ENCODE assay signal across 9 cellular contexts in genomic region chr6:12911387-12911960, GRCh38.
A peak's percentile ranks its signal among the peaks of the same experiment; 100 is the strongest.
DNase-seq lines count a peak whose midpoint lies in the region; ATAC-seq, FAIRE-seq and TF ChIP-seq lines count a peak whose summit lies in the region.
"Had no signal": no experiment of that assay in that cellular context is flagged by ENCODE, and none has a peak within 500 bp of the region (broad histone marks: within the 10 kb centered on the region; RNA-seq: fewer than 3 reads in every experiment).

No MANE protein-coding gene starts in this region.

- CTCF ChIA-PET in T-cell (lab: Charles Lee), result interaction anchor here (0.6 to 1.3 kb wide), 6 partner anchors 87 to 1355 kb away, joined by 3 to 8 read pairs (median 3); no protein-coding TSS in a partner anchor
- CTCF ChIA-PET in CD8-positive, alpha-beta T cell (lab: Charles Lee), result interaction anchor here (0.5 to 2.5 kb wide), 10 partner anchors 8 to 426 kb away, joined by 3 to 11 read pairs (median 4); partner anchors contain the start of gene TBC1D7

- peak; percentile 17 for DNase-seq in DMS79 treated with DMSO at 0.1 percent for 48 hours (lab: John Stamatoyannopoulos, UW)
- no peak for DNase-seq in DMS79 (lab: John Stamatoyannopoulos, UW)
- DNase-seq in NCI-H1694 treated with DMSO at 0.1 percent for 48 hours (lab: John Stamatoyannopoulos, UW), result peak; percentile 10
- DNase-seq in astrocyte of the spinal cord (ENCODE audit: low read depth, low spot score), result peak; percentile 44
- no peak for DNase-seq in lower lobe of right lung
- no peak for DNase-seq in T-cell
- no peak for DNase-seq in CD8-positive, alpha-beta T cell
- DNase-seq in GM19239 (ENCODE audit: insufficient read length, low spot score), result no peak

- H3K27me3 ChIP-seq in lower lobe of right lung (ENCODE audit: low read depth), result no peaks in the 10 kb centered on the region
- H3K27me3 ChIP-seq in CD8-positive, alpha-beta T cell (ENCODE audit: insufficient read depth, low read length), result no peaks in the 10 kb centered on the region
- H3K27me3 ChIP-seq: BLaER1 treated with 17β-estradiol and CSF1 and Interleukin-3, amounts not matched to agents 10 nM and 100 nM had no signal

- POLR2A ChIA-PET in T-cell (lab: Charles Lee), result no interaction called here
- POLR2A ChIA-PET in CD8-positive, alpha-beta T cell (lab: Charles Lee), result no interaction called here

- H3K9me3 Mint-ChIP-seq in T-cell, result no peaks in the 10 kb centered on the region
- no peaks in the 10 kb centered on the region for H3K9me3 Mint-ChIP-seq in CD8-positive, alpha-beta T cell

- H3K9me3 ChIP-seq in lower lobe of right lung, result no peaks in the 10 kb centered on the region
- no peaks in the 10 kb centered on the region for H3K9me3 ChIP-seq in CD8-positive, alpha-beta T cell (ENCODE audit: low read length)
- H3K9me3 ChIP-seq: BLaER1 treated with 17β-estradiol and CSF1 and Interleukin-3, amounts not matched to agents 10 nM and 100 nM had no signal

- no peaks in the 10 kb centered on the region for H3K36me3 Mint-ChIP-seq in T-cell
- H3K36me3 Mint-ChIP-seq in CD8-positive, alpha-beta T cell, result no peaks in the 10 kb centered on the region

- H3K27me3 Mint-ChIP-seq in T-cell, result peaks cover 2 to 3% of the 10 kb centered on the region in 2 donors
- H3K27me3 Mint-ChIP-seq in CD8-positive, alpha-beta T cell (ENCODE audit: low read depth), result peaks cover 4% of the 10 kb centered on the region

- no peak overlapping the region for H3K4me3 Mint-ChIP-seq in T-cell
- no peak overlapping the region for H3K4me3 Mint-ChIP-seq in CD8-positive, alpha-beta T cell

- H3K27ac ChIP-seq in lower lobe of right lung, result no peak overlapping the region
- H3K27ac ChIP-seq in CD8-positive, alpha-beta T cell (ENCODE audit: low read depth, low read length), result no peak overlapping the region
- H3K27ac ChIP-seq: BLaER1 treated with 17β-estradiol and CSF1 and Interleukin-3, amounts not matched to agents 10 nM and 100 nM had no signal

- H3K4me1 ChIP-seq in lower lobe of right lung, result no peaks in the 10 kb centered on the region
- H3K4me1 ChIP-seq in CD8-positive, alpha-beta T cell (ENCODE audit: insufficient read depth, low read length), result no peaks in the 10 kb centered on the region

- FAIRE-seq in GM19239 (lab: Jason Lieb, UNC), result no peak

- intact Hi-C loops in lower lobe of right lung (cut with DNase I), result no loop called here
- intact Hi-C loops in CD8-positive, alpha-beta T cell (cut with DNase I, micrococcal nuclease), result loop anchor here in 1 of 2 experiments (2.0 to 10.0 kb wide), 2 partner anchors 421 to 1153 kb away; no protein-coding TSS in a partner anchor

- H3K27ac Mint-ChIP-seq in T-cell, result no peak overlapping the region
- H3K27ac Mint-ChIP-seq in CD8-positive, alpha-beta T cell, result no peak overlapping the region

- no peaks in the 10 kb centered on the region for H3K4me1 Mint-ChIP-seq in T-cell
- H3K4me1 Mint-ChIP-seq in CD8-positive, alpha-beta T cell (ENCODE audit: low read depth), result no peaks in the 10 kb centered on the region

- H3K4me3 ChIP-seq in astrocyte of the spinal cord (ENCODE audit: low read depth, low read length), result no peak overlapping the region
- no peak overlapping the region for H3K4me3 ChIP-seq in lower lobe of right lung
- no peak overlapping the region for H3K4me3 ChIP-seq in CD8-positive, alpha-beta T cell (ENCODE audit: low read depth, low read length)
- H3K4me3 ChIP-seq: BLaER1 treated with 17β-estradiol and CSF1 and Interleukin-3, amounts not matched to agents 10 nM and 100 nM had no signal

- ATAC-seq in lower lobe of right lung, result peak in 1 of 2 donors; percentile 55
- ATAC-seq in T-cell (replicated peaks in 1 of 4), result no peak
- ATAC-seq in CD8-positive, alpha-beta T cell, result no peak

- in situ Hi-C loops in astrocyte of the spinal cord (cut with HindIII; ENCODE audit: low sequenced_read_pairs), result no loop called here

- H3K36me3 ChIP-seq in lower lobe of right lung, result no peaks in the 10 kb centered on the region
- no peaks in the 10 kb centered on the region for H3K36me3 ChIP-seq in CD8-positive, alpha-beta T cell (ENCODE audit: insufficient read depth, low read length)
- H3K36me3 ChIP-seq: BLaER1 treated with 17β-estradiol and CSF1 and Interleukin-3, amounts not matched to agents 10 nM and 100 nM had no signal

- TF ChIP-seq CTCF in astrocyte of the spinal cord (IDR thresholded peaks at IDR 0.05; ENCODE audit: low read depth, low read length), result peak; percentile 49
- peak; percentile 60 for TF ChIP-seq CTCF in lower lobe of right lung (IDR thresholded peaks at IDR 0.05)
- no peak for TF ChIP-seq CTCF in CD8-positive, alpha-beta T cell (IDR thresholded peaks at IDR 0.05)

Comparison
In these comparisons a context has a peak if more than half of its experiments do, and no peak if none do; other contexts are left out.
1. DNase-seq: peak in DMS79 treated with DMSO at 0.1 percent for 48 hours (single experiment), NCI-H1694 treated with DMSO at 0.1 percent for 48 hours (single experiment) and astrocyte of the spinal cord (single experiment); none in DMS79 (single experiment), lower lobe of right lung (single experiment), T-cell (0 of 34), CD8-positive, alpha-beta T cell (0 of 7) and GM19239 (single experiment).